ENCODE assay signal across 25 cellular contexts in genomic region chr20:63409834-63410435, GRCh38. TPM values are rescaled to one million over a fixed set of nuclear protein-coding genes. Genes with fewer than 3 reads are reported as not detected.
"Had no signal": no experiment of that assay in that cellular context is flagged by ENCODE, and none has a peak within 500 bp of the region (broad histone marks: within the 10 kb centered on the region; RNA-seq: fewer than 3 reads in every experiment).

No MANE protein-coding gene starts in this region.

- H3K27ac Mint-ChIP-seq: activated CD8-positive, alpha-beta T cell treated with anti-CD3 and anti-CD28 coated beads, Interleukin-2, amount 10 ng/mL, durations not matched to agents 7 days and 5 days; activated naive CD8-positive, alpha-beta T cell; activated T-cell treated with anti-CD3 and anti-CD28 coated beads, Interleukin-2, amount 50 U/mL, for 24 hours; activated T-helper 17 cell treated with anti-CD3 and anti-CD28 coated beads, Interleukin-2, amount 50 U/mL, for 72 hours; dendritic cell treated with granulocyte-macrophage colony-stimulating factor and Interleukin-4, amounts not matched to agents 40 ng/mL and 50 ng/mL, for 4 days; natural killer cell treated with Interleukin-12 subunit alpha and Interleukin-12 subunit beta and Interleukin-15 and Interleukin-18, amount 100 ng/mL, for 72 hours; stimulated activated effector memory CD8-positive, alpha-beta T cell treated with anti-CD3 and anti-CD28 coated beads, Interleukin-12 subunit alpha, Interleukin-12 subunit beta, amount 100 ng/mL, for 72 hours; type B pancreatic cell had no signal

- ATAC-seq: activated CD8-positive, alpha-beta T cell treated with anti-CD3 and anti-CD28 coated beads, Interleukin-2, amount 10 ng/mL, durations not matched to agents 7 days and 5 days; activated T-helper 17 cell treated with anti-CD3 and anti-CD28 coated beads, Interleukin-2, amount 50 U/mL, for 72 hours; natural killer cell treated with Interleukin-12 subunit alpha and Interleukin-12 subunit beta and Interleukin-15 and Interleukin-18, amount 100 ng/mL, for 72 hours; sciatic nerve; stimulated activated effector memory CD8-positive, alpha-beta T cell treated with anti-CD3 and anti-CD28 coated beads, Interleukin-12 subunit alpha, Interleukin-12 subunit beta, amount 100 ng/mL, for 72 hours had no signal

- H3K36me3 Mint-ChIP-seq: activated naive CD8-positive, alpha-beta T cell; natural killer cell treated with Interleukin-12 subunit alpha and Interleukin-12 subunit beta and Interleukin-15 and Interleukin-18, amount 100 ng/mL, for 72 hours; stimulated activated effector memory CD8-positive, alpha-beta T cell treated with anti-CD3 and anti-CD28 coated beads, Interleukin-12 subunit alpha, Interleukin-12 subunit beta, amount 100 ng/mL, for 72 hours; type B pancreatic cell had no signal

- H3K4me1 ChIP-seq: adrenal gland, ascending aorta, stomach, suprapubic skin, vagina had no signal

- H3K9me3 Mint-ChIP-seq: activated T-cell treated with anti-CD3 and anti-CD28 coated beads, Interleukin-2, amount 50 U/mL, for 24 hours; activated T-helper 17 cell treated with anti-CD3 and anti-CD28 coated beads, Interleukin-2, amount 50 U/mL, for 72 hours; dendritic cell treated with granulocyte-macrophage colony-stimulating factor and Interleukin-4, amounts not matched to agents 40 ng/mL and 50 ng/mL, for 4 days; natural killer cell treated with Interleukin-12 subunit alpha and Interleukin-12 subunit beta and Interleukin-15 and Interleukin-18, amount 100 ng/mL, for 72 hours; stimulated activated effector memory CD8-positive, alpha-beta T cell treated with anti-CD3 and anti-CD28 coated beads, Interleukin-12 subunit alpha, Interleukin-12 subunit beta, amount 100 ng/mL, for 72 hours; type B pancreatic cell had no signal

- DNase-seq: activated CD4-positive, alpha-beta T cell treated with anti-CD3 and anti-CD28 coated beads for 1 hour; activated CD4-positive, alpha-beta T cell treated with anti-CD3 and anti-CD28 coated beads, Interleukin-2, amount 50 U/mL, for 1 hour; activated CD8-positive, alpha-beta T cell treated with anti-CD3 and anti-CD28 coated beads, Interleukin-2, amount 10 ng/mL, durations not matched to agents 7 days and 5 days; activated T-cell treated with anti-CD3 and anti-CD28 coated beads, Interleukin-2, amount 50 U/mL, for 24 hours; adrenal gland; brain microvascular endothelial cell; effector CD4-positive, alpha-beta T cell; erythroblast; foreskin fibroblast; heart right ventricle; left ventricle myocardium superior; stimulated activated CD4-positive, alpha-beta T cell treated with anti-CD3 and anti-CD28 coated beads, Interleukin-2, amount 100 ng/mL, for 24 hours; stomach had no signal

- H3K27me3 Mint-ChIP-seq: type B pancreatic cell had no signal

- H3K9me3 ChIP-seq: adrenal gland, ascending aorta, heart right ventricle, stomach, suprapubic skin, vagina had no signal

- H3K27ac ChIP-seq: adrenal gland, ascending aorta, brain microvascular endothelial cell, heart right ventricle, stomach, suprapubic skin, vagina had no signal

- H3K4me1 Mint-ChIP-seq: activated T-helper 17 cell treated with anti-CD3 and anti-CD28 coated beads, Interleukin-2, amount 50 U/mL, for 72 hours had no signal

- H3K4me3 ChIP-seq: adrenal gland, ascending aorta, heart right ventricle, stomach, suprapubic skin, vagina had no signal

- H3K36me3 ChIP-seq: adrenal gland, ascending aorta, brain microvascular endothelial cell, heart right ventricle, stomach, suprapubic skin, vagina had no signal

- H3K27me3 ChIP-seq: adrenal gland, ascending aorta, vagina had no signal

- H3K4me3 Mint-ChIP-seq: activated CD8-positive, alpha-beta T cell treated with anti-CD3 and anti-CD28 coated beads, Interleukin-2, amount 10 ng/mL, durations not matched to agents 7 days and 5 days; activated naive CD8-positive, alpha-beta T cell; activated T-cell treated with anti-CD3 and anti-CD28 coated beads, Interleukin-2, amount 50 U/mL, for 24 hours; activated T-helper 17 cell treated with anti-CD3 and anti-CD28 coated beads, Interleukin-2, amount 50 U/mL, for 72 hours; dendritic cell treated with granulocyte-macrophage colony-stimulating factor and Interleukin-4, amounts not matched to agents 40 ng/mL and 50 ng/mL, for 4 days; natural killer cell treated with Interleukin-12 subunit alpha and Interleukin-12 subunit beta and Interleukin-15 and Interleukin-18, amount 100 ng/mL, for 72 hours; stimulated activated effector memory CD8-positive, alpha-beta T cell treated with anti-CD3 and anti-CD28 coated beads, Interleukin-12 subunit alpha, Interleukin-12 subunit beta, amount 100 ng/mL, for 72 hours; type B pancreatic cell had no signal

RNA-seq across cellular contexts. Expression of gene CHRNA4, which starts 48.8 kb away (rescaled TPM):
- total RNA-seq: activated CD8-positive, alpha-beta T cell treated with anti-CD3 and anti-CD28 coated beads, Interleukin-2, amount 10 ng/mL, durations not matched to agents 7 days and 5 days; activated T-helper 17 cell treated with anti-CD3 and anti-CD28 coated beads, Interleukin-2, amount 50 U/mL, for 72 hours; ascending aorta; fibroblast of lung; natural killer cell treated with Interleukin-12 subunit alpha and Interleukin-12 subunit beta and Interleukin-15 and Interleukin-18, amount 100 ng/mL, for 72 hours; suprapubic skin; T-helper 2 cell treated with Interferon-gamma antibody and Interleukin-4, amounts not matched to agents 100 ng/mL and 5 ng/mL, for 36 hours had no signal
